In genomic region chr11:35675901-35676610, GRCh38 we compare ENCODE assay signal across 9 cellular contexts. TPM values are rescaled to one million over a fixed set of nuclear protein-coding genes. Genes with fewer than 3 reads are reported as not detected.
DNase-seq lines count a peak whose midpoint lies in the region; ATAC-seq and TF ChIP-seq lines count a peak whose summit lies in the region.
"Had no signal": no experiment of that assay in that cellular context is flagged by ENCODE, and none has a peak within 500 bp of the region (broad histone marks: within the 10 kb centered on the region; RNA-seq: fewer than 3 reads in every experiment).

No MANE protein-coding gene starts in this region.

- TF ChIP-seq POLR2A in gastroesophageal sphincter (IDR thresholded peaks at IDR 0.05): no peak

- TF ChIP-seq CTCF in gastroesophageal sphincter (IDR thresholded peaks at IDR 0.05): no peak

- H3K36me3 ChIP-seq in adipocyte (ENCODE audit: control insufficient read depth, insufficient read depth, low read length, severe bottlenecking) (no peaks in the 10 kb centered on the region), gastroesophageal sphincter (no peaks in the 10 kb centered on the region)

- peak overlapping the region; percentile 35 for H3K9ac ChIP-seq in adipocyte (ENCODE audit: low read length)

- peak; percentile 51 for ATAC-seq in GM18502 (IDR thresholded peaks at IDR 0.05; ENCODE audit: poor library complexity, unreplicated experiment)
- ATAC-seq in HG02571 (IDR thresholded peaks at IDR 0.05; ENCODE audit: unreplicated experiment): peak; percentile 58
- ATAC-seq in HG03095 (IDR thresholded peaks at IDR 0.05; ENCODE audit: unreplicated experiment): no peak
- ATAC-seq in gastroesophageal sphincter: no peak

- H3K4me1 ChIP-seq in adipocyte (ENCODE audit: control insufficient read depth, insufficient read depth, low read length) (peaks cover 36% of the 10 kb centered on the region), gastroesophageal sphincter (peaks cover 0 to 53% (median 16%) of the 10 kb centered on the region in 3 donors)

- H3K27ac ChIP-seq in gastroesophageal sphincter: peak overlapping the region in 1 of 4 donors; percentile 12

- DNase-seq in adipocyte (ENCODE audit: low read depth) (peak; percentile 46), myocyte (ENCODE audit: low read depth) (peak; percentile 78), NCI-H524 (lab: John Stamatoyannopoulos, UW) (no peak), NCI-H1694 (lab: John Stamatoyannopoulos, UW) (no peak)
- DNase-seq: activated gamma-delta T cell had no signal

- no peaks in the 10 kb centered on the region for H3K27me3 ChIP-seq in adipocyte (replicated peaks; ENCODE audit: control insufficient read depth, insufficient read depth, low read length)
- H3K27me3 ChIP-seq in gastroesophageal sphincter: no peaks in the 10 kb centered on the region

- TF ChIP-seq EP300 in gastroesophageal sphincter (IDR thresholded peaks at IDR 0.05): no peak

- 88 to 89% methylated on average over 1 of the region's 1 CpG for WGBS in gastroesophageal sphincter (ENCODE audit: low coverage in 1 of 2), 2 donors

- H3K9me3 ChIP-seq in adipocyte (ENCODE audit: control insufficient read depth, low read length) (no peaks in the 10 kb centered on the region), gastroesophageal sphincter (no peaks in the 10 kb centered on the region)

- peak overlapping the region; percentile 43 for H3K4me3 ChIP-seq in adipocyte (ENCODE audit: low read length)
- H3K4me3 ChIP-seq in gastroesophageal sphincter: no peak overlapping the region

RNA-seq across cellular contexts. Expression of gene TRIM44, which starts 13.5 kb away (rescaled TPM):
- total RNA-seq in myocyte: 43.5 and 56.8 TPM in 2 replicates
- polyA plus RNA-seq in myocyte (2012): 48.2 TPM
- 10 to 100 TPM; 35.6 to 70.6 (median 43.2) TPM for total RNA-seq in gastroesophageal sphincter

RNA-seq across cellular contexts. Expression of gene FJX1, which starts 57.8 kb away (rescaled TPM):
- total RNA-seq in myocyte (42.9 and 48.1 TPM in 2 replicates), gastroesophageal sphincter (10 to 100 TPM in 1 of 4 donors, 1 to 10 TPM in 2, under 1 TPM in 1; 0.93 to 10.1 (median 5.9) TPM)
- polyA plus RNA-seq in myocyte (2012): 62.7 TPM

Comparison
In these comparisons a context has a peak if more than half of its experiments do, and no peak if none do; other contexts are left out.
1. ATAC-seq: peak in GM18502 (single experiment) and HG02571 (single experiment); none in HG03095 (single experiment) and gastroesophageal sphincter (single experiment).
2. DNase-seq: peak in adipocyte (single experiment) and myocyte (single experiment); none in NCI-H524 (0 of 2) and NCI-H1694 (single experiment).